23 cellular contexts compared by ENCODE assay signal in genomic region chr3:22495241-22495640, GRCh38.
"Had no signal": no experiment of that assay in that cellular context is flagged by ENCODE, and none has a peak within 500 bp of the region (broad histone marks: within the 10 kb centered on the region; RNA-seq: fewer than 3 reads in every experiment).

No MANE protein-coding gene starts in this region.

- FAIRE-seq: urothelium cell line had no signal

- H3K9me3 ChIP-seq: mucosa of descending colon, ovary, right atrium auricular region, right lobe of liver, stomach, testis, thyroid gland, transverse colon, upper lobe of left lung had no signal

- H3K4me3 ChIP-seq: hepatocyte, left ventricle myocardium inferior, lung, mucosa of descending colon, ovary, right atrium auricular region, right lobe of liver, smooth muscle cell, stomach, testis, thyroid gland, transverse colon, upper lobe of left lung had no signal

- H3K4me2 ChIP-seq: hepatocyte, smooth muscle cell had no signal

- DNase-seq: islet precursor cell; left ventricle myocardium inferior; mesendoderm; midbrain; mucosa of descending colon; naive thymus-derived CD4-positive, alpha-beta T cell; ovary; right lobe of liver; stimulated activated CD4-positive, alpha-beta T cell treated with anti-CD3 and anti-CD28 coated beads, Interleukin-1b, Interleukin-23, amount 100 ng/mL, for 48 hours; stimulated activated CD4-positive, alpha-beta T cell treated with anti-CD3 and anti-CD28 coated beads, Interleukin-2, amount 100 ng/mL, for 48 hours; stimulated activated CD4-positive, alpha-beta T cell treated with anti-CD3 and anti-CD28 coated beads, Interleukin-4, amount 100 ng/mL, for 4 hours; stimulated activated naive B cell treated with anti-CD40 and anti-IgM and Interleukin-4, amounts not matched to agents 10 μg/mL and 1 μg/mL and 100 μg/mL, for 72 hours; stimulated activated naive CD8-positive, alpha-beta T cell treated with anti-CD3 and anti-CD28 coated beads, Interleukin-15, Interleukin-2, amounts not matched to agents 100 U/mL and 50 U/mL, for 24 hours; stomach; testis; thyroid gland; transverse colon; upper lobe of left lung had no signal

- H3K4me1 ChIP-seq: left ventricle myocardium inferior, right atrium auricular region, right lobe of liver, testis, thyroid gland, transverse colon, upper lobe of left lung had no signal

- H3K27me3 ChIP-seq: hepatocyte, ovary, right atrium auricular region, right lobe of liver, stomach, testis, thyroid gland, transverse colon, upper lobe of left lung had no signal

- H3K79me2 ChIP-seq: hepatocyte had no signal

- H2AFZ ChIP-seq: hepatocyte had no signal

- H3K36me3 ChIP-seq: left ventricle myocardium inferior, ovary, right atrium auricular region, right lobe of liver, stomach, thyroid gland, transverse colon, upper lobe of left lung had no signal

- H3K27ac ChIP-seq: hepatocyte, left ventricle myocardium inferior, ovary, right atrium auricular region, right lobe of liver, stomach, testis, thyroid gland, transverse colon, upper lobe of left lung had no signal
